ENCODE assay signal across 8 cellular contexts in the genomic region with DNA sequence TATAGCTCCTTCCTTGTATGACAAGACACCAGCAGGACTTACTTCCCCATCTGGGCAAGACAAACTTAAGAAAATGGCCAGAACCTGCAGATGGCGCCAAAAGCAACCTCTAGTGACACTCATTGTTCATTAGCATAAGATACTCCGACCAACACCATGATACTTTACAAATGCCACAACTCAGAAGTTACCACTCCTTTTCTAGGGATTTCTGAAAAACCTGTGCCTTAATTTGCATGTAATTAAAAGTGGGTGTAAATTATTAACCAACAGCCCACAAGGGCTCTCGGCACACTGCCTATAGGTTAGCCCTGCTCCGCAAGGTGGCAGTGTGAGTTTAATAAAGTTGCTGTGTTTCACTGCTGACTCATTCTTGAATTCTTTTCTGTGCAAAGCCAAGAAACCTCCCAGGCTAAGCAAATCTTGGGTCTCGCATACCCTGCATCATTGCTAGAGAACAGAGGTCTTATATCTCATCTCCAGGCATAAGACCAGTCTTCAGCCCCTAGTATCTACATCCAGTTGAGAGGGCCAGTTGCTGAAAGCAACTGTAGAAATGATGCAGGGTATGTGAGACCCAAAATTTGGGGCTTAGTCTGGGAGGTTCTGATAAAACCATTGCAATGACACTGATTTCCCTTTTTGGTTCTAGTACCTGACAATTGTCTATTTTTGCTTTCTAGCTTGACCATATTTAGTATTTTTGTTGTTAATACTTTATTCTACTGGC.
DNase-seq lines count a peak whose midpoint lies in the region; ATAC-seq and TF ChIP-seq lines count a peak whose summit lies in the region.

No MANE protein-coding gene starts in this region.

- H3K79me2 ChIP-seq in DND-41 (ENCODE audit: insufficient read depth, low read length) (peaks cover 90% of the 10 kb centered on the region), smooth muscle cell (ENCODE audit: low read depth) (peaks cover 19% of the 10 kb centered on the region)

- TF ChIP-seq CTCF in DND-41 (IDR thresholded peaks at IDR 0.05; ENCODE audit: borderline replicate concordance, extremely low read depth, low read length, poor library complexity, severe bottlenecking) (peak; percentile 79), RWPE1 (conservative IDR thresholded peaks at IDR 0.05; ENCODE audit: low read depth) (peak; percentile 50), heart right ventricle (IDR thresholded peaks at IDR 0.05) (peak in 8 of 9 donors; percentile 8 to 67 (median 47)), smooth muscle cell (IDR thresholded peaks at IDR 0.05; ENCODE audit: borderline replicate concordance, insufficient read depth, poor library complexity, severe bottlenecking) (peak; percentile 73), ovary (IDR thresholded peaks at IDR 0.05) (no peak)

- H3K4me1 ChIP-seq in DND-41 (ENCODE audit: insufficient read depth, low read length), result 0 out of 2 replicates have a peak, but pooled peaks cover 5% of the 10 kb centered on the region
- H3K4me1 ChIP-seq in heart right ventricle, result peaks cover 0 to 6% (median 0%) of the 10 kb centered on the region in 9 donors
- H3K4me1 ChIP-seq in smooth muscle cell (ENCODE audit: low read depth), result no peaks in the 10 kb centered on the region
- H3K4me1 ChIP-seq in ovary (ENCODE audit: insufficient read depth), result peaks cover 2% of the 10 kb centered on the region

- no peak for TF ChIP-seq EP300 in ovary (IDR thresholded peaks at IDR 0.05)

- TF ChIP-seq POLR2A in ovary (IDR thresholded peaks at IDR 0.05), result no peak

- intact Hi-C loops in heart right ventricle (cut with DNase I) (loop anchor here in 3 of 10 donors (10.0 kb wide), 3 partner anchors 89 to 321 kb away; no protein-coding TSS in a partner anchor), ovary (cut with DNase I) (no loop called here)

- CTCF ChIA-PET in RWPE1 (lab: Yijun Ruan, JAX), result interaction anchor here (0.6 kb wide), 3 partner anchors 9 to 211 kb away, joined by 3 to 7 read pairs (median 3); no protein-coding TSS in a partner anchor

- H2AFZ ChIP-seq in DND-41 (ENCODE audit: low read depth, low read length), result no peak overlapping the region
- H2AFZ ChIP-seq in smooth muscle cell (ENCODE audit: low read depth), result no peak overlapping the region

- H3F3A ChIP-seq in smooth muscle cell (ENCODE audit: low read depth), result no peaks in the 10 kb centered on the region

- ATAC-seq in DND-41 (ENCODE audit: insufficient read depth, low read depth) (peak; percentile 91), GM19467 (IDR thresholded peaks at IDR 0.05; ENCODE audit: unreplicated experiment) (peak; percentile 89), HG03521 (IDR thresholded peaks at IDR 0.05; ENCODE audit: unreplicated experiment) (peak; percentile 91), heart right ventricle (peak in 2 of 8 donors; percentile 42 to 47)

- DNase-seq in DND-41 (peak; percentile 76), RWPE1 (ENCODE audit: low spot score) (peak; percentile 2), heart right ventricle (peak; percentile 15 to 29), smooth muscle cell (lab: John Stamatoyannopoulos, UW; ENCODE audit: unreplicated experiment) (no peak), ovary (no peak)
- DNase-seq in activated T-helper 9 cell treated with anti-CD3 and anti-CD28 coated beads, Interleukin-2, amount 50 U/mL, for 16 hours (ENCODE audit: low read depth), result peak; percentile 43

- H3K9me3 ChIP-seq in DND-41 (ENCODE audit: insufficient read depth, low read length, severe bottlenecking) (no peaks in the 10 kb centered on the region), heart right ventricle (no peaks in the 10 kb centered on the region), smooth muscle cell (replicated peaks; ENCODE audit: low read depth) (no peaks in the 10 kb centered on the region), ovary (no peaks in the 10 kb centered on the region)

- H3K9ac ChIP-seq in DND-41 (ENCODE audit: low read depth, low read length), result no peak overlapping the region
- H3K9ac ChIP-seq in smooth muscle cell (ENCODE audit: low read depth), result no peak overlapping the region

- no peaks in the 10 kb centered on the region for H3K27me3 ChIP-seq in DND-41 (ENCODE audit: insufficient read depth, low read length, poor library complexity)
- no peaks in the 10 kb centered on the region for H3K27me3 ChIP-seq in heart right ventricle
- H3K27me3 ChIP-seq in smooth muscle cell (ENCODE audit: low read depth), result no peaks in the 10 kb centered on the region
- H3K27me3 ChIP-seq in ovary, result no peaks in the 10 kb centered on the region

- H3K27ac ChIP-seq in DND-41 (ENCODE audit: low read length) (peak overlapping the region; percentile 29; the same call in 1 of the 2 replicates), RWPE1 (no peak overlapping the region), heart right ventricle (no peak overlapping the region), smooth muscle cell (ENCODE audit: low read depth) (no peak overlapping the region), ovary (no peak overlapping the region)

- peaks cover 27% of the 10 kb centered on the region for H4K20me1 ChIP-seq in DND-41 (ENCODE audit: insufficient read depth, low read length)
- H4K20me1 ChIP-seq in smooth muscle cell (ENCODE audit: low read depth), result peaks cover 65% of the 10 kb centered on the region

- H3K36me3 ChIP-seq in DND-41 (ENCODE audit: insufficient read depth, low read length), result no peaks in the 10 kb centered on the region
- H3K36me3 ChIP-seq in heart right ventricle, result no peaks in the 10 kb centered on the region
- no peaks in the 10 kb centered on the region for H3K36me3 ChIP-seq in smooth muscle cell (ENCODE audit: low read depth)
- no peaks in the 10 kb centered on the region for H3K36me3 ChIP-seq in ovary

- H3K4me2 ChIP-seq in DND-41 (ENCODE audit: insufficient read depth, low read length), result peak overlapping the region; percentile 38; the same call in 1 of the 2 replicates
- peak overlapping the region; percentile 82 for H3K4me2 ChIP-seq in smooth muscle cell

- POLR2A ChIA-PET in RWPE1 (lab: Yijun Ruan, JAX; ENCODE audit: low non-redundant PET), result no interaction called here

- H3K4me3 ChIP-seq in DND-41 (ENCODE audit: low read depth in 1 of 2, low read length in 2 of 2), result peak overlapping the region in 1 of 2 experiments; percentile 31; a peak in 1 of 4 replicates
- no peak overlapping the region for H3K4me3 ChIP-seq in heart right ventricle
- peak overlapping the region; percentile 49 for H3K4me3 ChIP-seq in smooth muscle cell
- H3K4me3 ChIP-seq in ovary, result no peak overlapping the region

- WGBS in heart right ventricle, 2 donors, result 62 to 63% methylated on average over 5 of the region's 5 CpGs
- WGBS in smooth muscle cell (ENCODE audit: low lambda C conversion rate), result 28% methylated on average over 5 of the region's 5 CpGs
- WGBS in ovary, 3 donors, result 79 to 85% (median 85%) methylated on average over 5 of the region's 5 CpGs

Comparison
In these comparisons a context has a peak if more than half of its experiments do, and no peak if none do; other contexts are left out.
1. DNase-seq: peak in DND-41 (single experiment), RWPE1 (single experiment), activated T-helper 9 cell treated with anti-CD3 and anti-CD28 coated beads, Interleukin-2, amount 50 U/mL, for 16 hours (single experiment) and heart right ventricle (2 of 2); none in smooth muscle cell (single experiment) and ovary (0 of 5).
2. CTCF ChIP-seq: peak in DND-41 (single experiment), RWPE1 (single experiment), heart right ventricle (8 of 9) and smooth muscle cell (single experiment); none in ovary (0 of 3).